Comparison of ENCODE assay signal across 13 cellular contexts in genomic region chr1:110508038-110508437, GRCh38. TPM values are rescaled to one million over a fixed set of nuclear protein-coding genes. Genes with fewer than 3 reads are reported as not detected.
DNase-seq lines count a peak whose midpoint lies in the region; ATAC-seq, FAIRE-seq and TF ChIP-seq lines count a peak whose summit lies in the region.
"Had no signal": no experiment of that assay in that cellular context is flagged by ENCODE, and none has a peak within 500 bp of the region (broad histone marks: within the 10 kb centered on the region; RNA-seq: fewer than 3 reads in every experiment).

No MANE protein-coding gene starts in this region.

- no peak overlapping the region for H3K27ac ChIP-seq in adrenal gland
- no peak overlapping the region for H3K27ac ChIP-seq in thoracic aorta

- no peaks in the 10 kb centered on the region for H3K4me1 ChIP-seq in adrenal gland (replicated peaks in 1 of 2)
- H3K4me1 ChIP-seq in thoracic aorta (ENCODE audit: control insufficient read depth in 1 of 2, low read depth in 2 of 2), result no peaks in the 10 kb centered on the region

- ATAC-seq in thoracic aorta (ENCODE audit: insufficient number of reproducible peaks, low FRiP score, low read depth) (no peak), GM21360 (IDR thresholded peaks at IDR 0.05; ENCODE audit: unreplicated experiment) (no peak), GM19467 (IDR thresholded peaks at IDR 0.05; ENCODE audit: unreplicated experiment) (no peak)

- H3K4me3 ChIP-seq in adrenal gland (no peak overlapping the region), thoracic aorta (peak overlapping the region; percentile 16)
- H3K4me3 ChIP-seq: skin epidermis had no signal

- WGBS in adrenal gland, 4 donors, result 22 to 45% (median 36%) methylated on average over 3 to 6 of the region's 6 CpGs

- H3K27me3 ChIP-seq in adrenal gland (no peaks in the 10 kb centered on the region), thoracic aorta (replicated peaks; ENCODE audit: insufficient read depth) (no peaks in the 10 kb centered on the region)

- H3K9me3 ChIP-seq in adrenal gland (replicated peaks in 1 of 3) (no peaks in the 10 kb centered on the region), thoracic aorta (no peaks in the 10 kb centered on the region)

- FAIRE-seq in GM18507 (lab: Jason Lieb, UNC), result peak; percentile 21

- H3K36me3 ChIP-seq in adrenal gland (replicated peaks in 1 of 2), result no peaks in the 10 kb centered on the region
- no peaks in the 10 kb centered on the region for H3K36me3 ChIP-seq in thoracic aorta

- intact Hi-C loops in adrenal gland (cut with DNase I), result no loop called here

- TF ChIP-seq POLR2A in adrenal gland (IDR thresholded peaks at IDR 0.05), result no peak

- TF ChIP-seq CTCF in adrenal gland (IDR thresholded peaks at IDR 0.05), result no peak
- no peak for TF ChIP-seq CTCF in thoracic aorta (IDR thresholded peaks at IDR 0.05)

- no peak for DNase-seq in GM18507 (ENCODE audit: extremely low spot score, insufficient read length, low read depth)
- DNase-seq in adrenal gland, result peak in 5 of 7 donors; percentile 26 to 60 (median 37)
- peak; percentile 89 for DNase-seq in islet precursor cell
- DNase-seq in thoracic aorta (ENCODE audit: low spot score), result no peak
- DNase-seq in activated T-cell treated with anti-CD3 and anti-CD28 coated beads, Interleukin-2, amount 50 U/mL, for 48 hours, result no peak
- no peak for DNase-seq in T-helper 9 cell
- DNase-seq: activated B cell treated with CpG ODN at 0.5 μM for 24 hours; activated naive CD4-positive, alpha-beta T cell treated with anti-CD3 and anti-CD28 coated beads for 36 hours; DMS53; kidney glomerular epithelial cell had no signal

RNA-seq across cellular contexts. Expression of gene KCNA10, which starts 10.9 kb away (rescaled TPM):
- not detected for total RNA-seq in adrenal gland
- polyA plus RNA-seq in adrenal gland, result not detected
- not detected for total RNA-seq in thoracic aorta
- total RNA-seq: activated B cell treated with CpG ODN at 0.5 μM for 24 hours; activated naive CD4-positive, alpha-beta T cell treated with anti-CD3 and anti-CD28 coated beads for 36 hours had no signal

RNA-seq across cellular contexts. Expression of gene PROK1, which starts 57.1 kb away (rescaled TPM):
- total RNA-seq in adrenal gland, result 10 to 100 TPM in 1 of 8 donors, 1 to 10 TPM in 6, under 1 TPM in 1; 0.76 to 12.9 (median 6.4) TPM
- 1 to 10 TPM; 4.0 to 6.2 (median 4.8) TPM for polyA plus RNA-seq in adrenal gland
- total RNA-seq in thoracic aorta, result under 1 TPM; 0.27 to 0.63 TPM
- total RNA-seq: activated B cell treated with CpG ODN at 0.5 μM for 24 hours; activated naive CD4-positive, alpha-beta T cell treated with anti-CD3 and anti-CD28 coated beads for 36 hours had no signal

Comparison
In these comparisons a context has a peak if more than half of its experiments do, and no peak if none do; other contexts are left out.
1. DNase-seq: peak in adrenal gland (5 of 7) and islet precursor cell (single experiment); none in GM18507 (single experiment), thoracic aorta (single experiment), activated T-cell treated with anti-CD3 and anti-CD28 coated beads, Interleukin-2, amount 50 U/mL, for 48 hours (0 of 2) and T-helper 9 cell (single experiment).